Comparison of ENCODE assay signal across 6 cellular contexts in genomic region chr4:143890323-143890722, GRCh38. TPM values are rescaled to one million over a fixed set of nuclear protein-coding genes. Genes with fewer than 3 reads are reported as not detected.
"Had no signal": no experiment of that assay in that cellular context is flagged by ENCODE, and none has a peak within 500 bp of the region (broad histone marks: within the 10 kb centered on the region; RNA-seq: fewer than 3 reads in every experiment).

No MANE protein-coding gene starts in this region.

RNA-seq across cellular contexts. Expression of gene GYPE, which starts 15.0 kb away (rescaled TPM):
- total RNA-seq: ovary, progenitor cell of endocrine pancreas, renal cortical epithelial cell, suprapubic skin, transverse colon had no signal
- polyA plus RNA-seq: neural cell had no signal
